Comparison of ENCODE assay signal across 8 cellular contexts in the genomic region with DNA sequence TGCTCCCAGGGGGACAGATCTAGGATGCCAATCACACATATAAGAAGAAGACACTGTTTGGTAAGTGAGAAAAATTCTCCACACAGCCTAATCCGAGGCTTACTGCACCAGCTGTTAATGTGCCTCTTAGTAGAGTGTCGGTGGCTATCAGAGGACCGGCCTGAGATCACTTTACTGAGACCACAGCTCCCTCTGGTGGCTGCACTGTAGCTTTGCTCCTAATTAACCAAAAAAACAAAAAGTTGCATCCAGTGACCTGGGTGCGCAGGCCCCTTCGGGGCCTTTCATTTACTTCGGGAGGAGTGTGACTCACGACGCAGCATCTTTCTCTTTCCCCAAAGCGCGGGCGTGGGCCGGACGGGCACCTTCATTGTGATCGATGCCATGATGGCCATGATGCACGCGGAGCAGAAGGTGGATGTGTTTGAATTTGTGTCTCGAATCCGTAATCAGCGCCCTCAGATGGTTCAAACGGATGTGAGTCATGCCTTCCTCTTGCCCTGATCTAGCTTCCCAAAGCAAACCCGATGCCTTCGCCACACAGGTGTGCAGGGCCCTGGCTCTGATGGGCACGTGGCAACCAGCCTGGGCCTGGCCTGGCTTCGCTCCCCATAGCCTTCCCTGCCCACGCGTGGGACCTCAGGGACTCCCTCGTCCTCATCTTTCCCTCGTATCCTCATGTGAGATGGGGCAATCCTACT. TPM values are rescaled to one million over a fixed set of nuclear protein-coding genes. Genes with fewer than 3 reads are reported as not detected.
DNase-seq lines count a peak whose midpoint lies in the region; ATAC-seq and TF ChIP-seq lines count a peak whose summit lies in the region.

No MANE protein-coding gene starts in this region.

- intact Hi-C loops in body of pancreas (cut with DNase I), result no loop called here

- H3K4me3 ChIP-seq in GM12864 (ENCODE audit: low read depth, low read length) (no peak overlapping the region), body of pancreas (no peak overlapping the region)

- ATAC-seq in HG02759 (IDR thresholded peaks at IDR 0.05; ENCODE audit: unreplicated experiment) (peak; percentile 36), body of pancreas (peak; percentile 73), GM21576 (IDR thresholded peaks at IDR 0.05; ENCODE audit: unreplicated experiment) (no peak)

- peak; percentile 77 for TF ChIP-seq CTCF in GM12864 (IDR thresholded peaks at IDR 0.05; ENCODE audit: low read depth, low read length, missing control alignments)
- TF ChIP-seq CTCF in body of pancreas (IDR thresholded peaks at IDR 0.05), result peak; percentile 72 to 84 (median 80)

- no peak overlapping the region for H3K27ac ChIP-seq in body of pancreas

- no peaks in the 10 kb centered on the region for H3K27me3 ChIP-seq in body of pancreas

- H3K4me1 ChIP-seq in body of pancreas, result no peaks in the 10 kb centered on the region

- WGBS in body of pancreas, 2 donors, result 24 to 30% methylated on average over 18 to 28 of the region's 28 CpGs

- H3K36me3 ChIP-seq in body of pancreas (replicated peaks in 1 of 2; ENCODE audit: insufficient read depth in 1 of 2, low read depth in 2 of 2), result no peaks in the 10 kb centered on the region

- no peak for TF ChIP-seq POLR2A in body of pancreas (IDR thresholded peaks at IDR 0.05)

- DNase-seq in GM12864 (ENCODE audit: low read depth) (no peak), NCI-H1930 (lab: John Stamatoyannopoulos, UW) (peak; percentile 6 to 11), UCSD-AML1 (lab: John Stamatoyannopoulos, UW; ENCODE audit: unreplicated experiment) (peak; percentile 70), body of pancreas (peak; percentile 69 to 79 (median 76)), iPS-NIHi7 (ENCODE audit: extremely low spot score) (peak; percentile 81)
- peak; percentile 58 to 66 for DNase-seq in stimulated activated CD4-positive, alpha-beta T cell treated with anti-CD3 and anti-CD28 coated beads, Interleukin-15, amount 100 ng/mL, for 1 hour (ENCODE audit: low read depth in 1 of 2, low spot score in 1 of 2)

- H3K9me3 ChIP-seq in body of pancreas, result no peaks in the 10 kb centered on the region

RNA-seq across cellular contexts. Expression of a gene that starts 56.7 kb away (rescaled TPM):
- total RNA-seq in body of pancreas, result under 1 TPM; under 0.01 to 0.33 TPM
